Comparison of ENCODE assay signal across 8 cellular contexts in the genomic region with DNA sequence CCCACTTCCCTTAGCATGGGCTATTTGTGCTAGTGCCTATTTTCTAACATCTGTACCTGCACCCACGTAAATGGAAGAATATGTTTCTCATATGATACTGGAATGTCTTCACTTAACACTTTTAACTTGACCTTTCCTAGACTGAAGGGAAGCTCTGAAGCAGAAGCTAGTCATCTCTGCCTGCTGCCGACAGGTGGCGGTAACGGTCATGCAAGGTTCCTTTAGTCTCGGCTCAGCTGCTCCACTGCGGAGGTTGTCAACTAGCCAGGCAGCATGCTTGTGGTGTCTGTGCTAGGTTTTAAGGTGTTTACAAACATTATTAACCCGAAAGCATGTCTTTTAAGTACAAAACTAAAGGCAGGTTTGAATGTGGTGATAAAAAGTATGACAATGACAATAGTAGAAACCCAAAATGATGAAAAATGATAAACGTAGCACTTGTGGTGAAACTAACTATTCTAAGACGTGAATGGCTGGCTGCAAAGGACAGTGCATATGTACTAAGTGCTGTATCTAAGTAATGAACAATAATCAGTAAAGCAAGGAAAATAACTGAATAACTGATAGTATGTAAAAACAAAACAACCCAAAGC.
A peak's percentile ranks its signal among the peaks of the same experiment; 100 is the strongest.
DNase-seq lines count a peak whose midpoint lies in the region; ATAC-seq, FAIRE-seq and TF ChIP-seq lines count a peak whose summit lies in the region.

No MANE protein-coding gene starts in this region.

- no peaks in the 10 kb centered on the region for H3K9me3 ChIP-seq in spleen

- intact Hi-C loops in spleen (cut with DNase I; ENCODE audit: low total_unique reads): no loop called here

- no peak overlapping the region for H3K4me3 ChIP-seq in NB4 (ENCODE audit: low read depth, low read length)
- no peak overlapping the region for H3K4me3 ChIP-seq in spleen

- 16 to 19% (median 17%) methylated on average over 9 of the region's 9 CpGs for WGBS in spleen, 5 donors

- H3K27me3 ChIP-seq in spleen (replicated peaks in 1 of 7): peaks cover 0 to 27% (median 0%) of the 10 kb centered on the region in 7 donors

- ATAC-seq in HG02588 (IDR thresholded peaks at IDR 0.05; ENCODE audit: unreplicated experiment): peak; percentile 88

- DNase-seq in GM12891 (ENCODE audit: insufficient read length, low spot score): peak; percentile 32
- DNase-seq in NB4 (ENCODE audit: low read depth): peak; percentile 69
- peak; percentile 19 for DNase-seq in SKM-1 treated with dmso at 0.1 percent for 144 hours (lab: John Stamatoyannopoulos, UW; ENCODE audit: unreplicated experiment)
- DNase-seq in astrocyte of the hippocampus (ENCODE audit: low read depth, low spot score): peak; percentile 89
- peak; percentile 56 for DNase-seq in iPS DF 4.7 (ENCODE audit: extremely low read depth, low spot score)
- peak; percentile 86 for DNase-seq in spleen
- no peak for DNase-seq in KG1 (lab: John Stamatoyannopoulos, UW)

- no peak overlapping the region for H3K27ac ChIP-seq in spleen

- TF ChIP-seq CTCF in NB4 (IDR thresholded peaks at IDR 0.05; ENCODE audit: low read depth, low read length) (peak; percentile 91), spleen (IDR thresholded peaks at IDR 0.05 in 8 of 11, conservative IDR thresholded peaks at IDR 0.05 in 3 of 11) (peak; percentile 32 to 84 (median 67))

- no peaks in the 10 kb centered on the region for H3K36me3 ChIP-seq in spleen

- H3K4me1 ChIP-seq in spleen: no peaks in the 10 kb centered on the region

- peak; percentile 95 for FAIRE-seq in GM12891 (lab: Jason Lieb, UNC)

- TF ChIP-seq POLR2A in GM12891 (IDR thresholded peaks at IDR 0.05; ENCODE audit: low read depth, low read length) (no peak), NB4 (IDR thresholded peaks at IDR 0.05; ENCODE audit: extremely low read depth, insufficient read length) (no peak), spleen (IDR thresholded peaks at IDR 0.05) (no peak)

TF ChIP-seq in GM12891, 5 proteins besides CTCF, POLR2A, EP300 and RAD21:
- TF ChIP-seq SPI1 (IDR thresholded peaks at IDR 0.05; ENCODE audit: low read depth, low read length) (no peak), POU2F2 (IDR thresholded peaks at IDR 0.05; ENCODE audit: low read depth, low read length) (no peak), POLR2AphosphoS5 (IDR thresholded peaks at IDR 0.05; ENCODE audit: low read depth, low read length) (no peak), TAF1 (IDR thresholded peaks at IDR 0.05; ENCODE audit: low read depth, low read length) (no peak), PAX5 (IDR thresholded peaks at IDR 0.05; ENCODE audit: insufficient read depth, low read length, severe bottlenecking) (no peak)
TF ChIP-seq in GM12891: peak in this region for 0.
